In the genomic region with DNA sequence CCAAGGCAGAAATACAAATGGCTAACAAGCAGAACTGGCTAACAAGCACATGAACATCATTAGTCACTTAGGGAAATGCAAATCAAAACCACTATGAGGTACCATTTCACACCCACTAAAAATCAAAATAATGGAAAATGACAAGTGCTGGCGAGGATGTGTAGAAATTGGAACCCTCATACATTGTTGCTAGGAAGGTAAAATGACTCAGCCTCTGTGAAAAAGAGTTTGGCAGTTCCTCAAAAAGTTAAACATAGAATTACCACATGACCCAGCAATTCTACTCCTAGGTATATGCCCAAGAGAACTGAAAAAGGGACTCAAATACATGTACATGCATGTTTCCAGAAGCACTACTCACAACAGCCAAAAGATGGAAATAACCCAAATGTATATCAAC, we compare ENCODE assay signal across 1 cellular context.
A peak's percentile ranks its signal among the peaks of the same experiment; 100 is the strongest.
TF ChIP-seq lines count a peak whose summit lies in the region.

No MANE protein-coding gene starts in this region.

TF ChIP-seq in IMR-90, 13 proteins besides CTCF, POLR2A, EP300 and RAD21:
- peak; percentile 55; the same call in 1 of the 2 replicates for TF ChIP-seq RFX5 (IDR thresholded peaks at IDR 0.05; ENCODE audit: low read depth, low read length)
- no peak for TF ChIP-seq SMC3 (IDR thresholded peaks at IDR 0.05; ENCODE audit: low read depth, low read length)
